ENCODE assay signal across 16 cellular contexts in the genomic region with DNA sequence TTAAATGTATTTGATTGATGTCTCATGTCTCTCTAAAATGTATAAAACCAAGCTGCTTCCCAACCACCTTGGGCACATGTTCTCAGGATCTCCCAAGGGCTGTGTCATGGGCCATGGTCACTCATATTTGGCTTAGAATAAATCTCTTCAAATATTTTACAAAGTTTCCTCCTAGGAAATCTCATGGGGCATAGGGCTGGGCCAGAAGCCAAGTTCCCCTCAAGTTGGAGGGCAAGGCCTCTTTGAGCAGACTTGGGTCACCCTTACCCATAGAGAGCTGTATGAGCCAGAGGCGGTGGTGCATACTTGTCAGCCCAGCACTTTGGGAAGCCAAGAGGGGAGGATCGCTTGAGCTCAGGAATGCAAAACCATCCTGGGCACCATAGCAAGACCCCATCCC.
"Had no signal": no experiment of that assay in that cellular context is flagged by ENCODE, and none has a peak within 500 bp of the region (broad histone marks: within the 10 kb centered on the region; RNA-seq: fewer than 3 reads in every experiment).

No MANE protein-coding gene starts in this region.

- H3K27ac Mint-ChIP-seq: stimulated activated memory B cell treated with anti-CD40 and anti-IgM and Interleukin-4, amounts not matched to agents 10 μg/mL and 1 μg/mL and 100 μg/mL, for 72 hours had no signal

- DNase-seq: activated CD4-positive, alpha-beta T cell treated with anti-CD3 and anti-CD28 coated beads for 1 hour; activated CD8-positive, alpha-beta memory T cell treated with anti-CD3 and anti-CD28 coated beads for 24 hours; activated CD8-positive, alpha-beta memory T cell treated with anti-CD3 and anti-CD28 coated beads, Interleukin-2, amount 50 U/mL, for 48 hours; activated naive CD4-positive, alpha-beta T cell treated with Interleukin-2 at 50 U/mL for 16 hours; activated T-cell treated with anti-CD3 and anti-CD28 coated beads, Interleukin-2, amount 50 U/mL, for 4 hours; amygdala; kidney glomerular epithelial cell; naive thymus-derived CD4-positive, alpha-beta T cell; pancreas; stimulated activated CD4-positive, alpha-beta T cell treated with anti-CD3 and anti-CD28 coated beads, Interleukin-2, amount 100 ng/mL, for 24 hours; stomach; upper lobe of left lung had no signal

- H3K9me3 Mint-ChIP-seq: activated T-cell treated with anti-CD3 and anti-CD28 coated beads, Interleukin-2, amount 50 U/mL, for 4 hours; naive thymus-derived CD4-positive, alpha-beta T cell; stimulated activated memory B cell treated with anti-CD40 and anti-IgM and Interleukin-4, amounts not matched to agents 10 μg/mL and 1 μg/mL and 100 μg/mL, for 72 hours had no signal

- ATAC-seq: activated T-cell treated with anti-CD3 and anti-CD28 coated beads, Interleukin-2, amount 50 U/mL, for 4 hours; left lung; naive thymus-derived CD4-positive, alpha-beta T cell; pancreas; right cardiac atrium; SK-N-SH treated with all-trans-retinoic acid at 6 μM for 48 hours; stimulated activated memory B cell treated with anti-CD40 and anti-IgM and Interleukin-4, amounts not matched to agents 10 μg/mL and 1 μg/mL and 100 μg/mL, for 72 hours had no signal

- H3K4me3 Mint-ChIP-seq: activated T-cell treated with anti-CD3 and anti-CD28 coated beads, Interleukin-2, amount 50 U/mL, for 4 hours; stimulated activated memory B cell treated with anti-CD40 and anti-IgM and Interleukin-4, amounts not matched to agents 10 μg/mL and 1 μg/mL and 100 μg/mL, for 72 hours had no signal

- H3K36me3 Mint-ChIP-seq: stimulated activated memory B cell treated with anti-CD40 and anti-IgM and Interleukin-4, amounts not matched to agents 10 μg/mL and 1 μg/mL and 100 μg/mL, for 72 hours had no signal

- H3K27me3 Mint-ChIP-seq: naive thymus-derived CD4-positive, alpha-beta T cell; stimulated activated memory B cell treated with anti-CD40 and anti-IgM and Interleukin-4, amounts not matched to agents 10 μg/mL and 1 μg/mL and 100 μg/mL, for 72 hours had no signal
